In the genomic region with DNA sequence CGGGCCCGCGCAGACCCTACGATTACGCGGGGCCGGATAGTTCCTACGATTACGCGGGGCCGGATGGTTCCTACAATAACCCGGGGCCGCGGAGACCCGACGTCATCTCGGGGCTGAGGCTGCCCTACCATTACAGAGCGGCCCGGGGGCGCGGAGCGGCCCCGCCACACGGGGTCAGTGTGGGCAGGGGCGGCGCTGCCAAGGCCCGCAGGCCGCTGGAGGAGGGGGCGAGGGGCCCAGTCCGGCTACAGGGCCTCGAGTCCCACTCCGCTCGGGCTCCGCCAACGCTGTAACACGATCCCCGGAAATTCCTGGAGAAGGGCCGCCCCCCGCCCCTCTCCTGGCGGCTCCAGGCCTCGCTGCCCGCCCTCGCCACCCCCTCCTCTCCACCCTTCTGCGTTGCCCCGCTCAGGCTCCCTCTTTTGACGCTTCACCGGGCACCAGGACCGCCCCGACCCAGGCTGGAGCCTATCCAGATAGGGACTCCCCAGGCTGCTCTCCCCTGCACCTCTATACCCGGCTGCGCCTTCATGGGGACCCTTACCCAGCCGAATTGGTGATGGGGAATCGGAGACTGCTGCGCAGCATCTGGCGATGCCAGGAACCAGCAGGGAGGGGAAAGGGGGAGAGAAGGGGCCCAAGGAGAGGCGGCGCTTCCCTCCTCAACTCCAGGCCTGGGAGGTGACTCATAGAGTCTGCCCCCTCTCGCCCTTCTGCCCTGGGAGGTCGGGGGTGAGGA, we compare ENCODE assay signal across 8 cellular contexts. TPM values are rescaled to one million over a fixed set of nuclear protein-coding genes. Genes with fewer than 3 reads are reported as not detected.
DNase-seq lines count a peak whose midpoint lies in the region; ATAC-seq, FAIRE-seq and TF ChIP-seq lines count a peak whose summit lies in the region.

A gene with protein sequence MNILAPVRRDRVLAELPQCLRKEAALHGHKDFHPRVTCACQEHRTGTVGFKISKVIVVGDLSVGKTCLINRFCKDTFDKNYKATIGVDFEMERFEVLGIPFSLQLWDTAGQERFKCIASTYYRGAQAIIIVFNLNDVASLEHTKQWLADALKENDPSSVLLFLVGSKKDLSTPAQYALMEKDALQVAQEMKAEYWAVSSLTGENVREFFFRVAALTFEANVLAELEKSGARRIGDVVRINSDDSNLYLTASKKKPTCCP (minus strand): TSS at position 291 of the 739 bp plus-strand sequence. CDS start 602 bp downstream, outside the sequence.

- DNase-seq in AG04449 (ENCODE audit: low read depth, low spot score): no peak
- no peak for DNase-seq in GM12891 (ENCODE audit: insufficient read length, low spot score)
- peak in 27 of 61 donors; percentile 2 to 70 (median 27) for DNase-seq in caudate nucleus (lab: John Stamatoyannopoulos, UW)
- peak; percentile 85 for DNase-seq in iris pigment epithelial cell (ENCODE audit: low read depth)
- no peak for DNase-seq in SKM-1 (lab: John Stamatoyannopoulos, UW; ENCODE audit: unreplicated experiment)

- peak within 1 kb of the TSS; percentile 88 for H3K4me3 ChIP-seq in AG04449 (ENCODE audit: low read depth, low read length)
- 0 out of 2 replicates have a peak within 1 kb of the TSS, but pooled peaks have one; percentile 93 for H3K4me3 ChIP-seq in OCI-LY3 (ENCODE audit: low read length)
- peak within 1 kb of the TSS; percentile 84 for H3K4me3 ChIP-seq in skeletal muscle satellite cell (ENCODE audit: low read length)

- H4K20me1 ChIP-seq in OCI-LY3 (ENCODE audit: insufficient read depth, low read length): peaks cover 12% of the 10 kb centered on the region

- H3K9ac ChIP-seq in OCI-LY3 (ENCODE audit: low read length) (no peak within 1 kb of the TSS), skeletal muscle satellite cell (ENCODE audit: low read depth, low read length) (peak within 1 kb of the TSS; percentile 97)

- no peak within 1 kb of the TSS for H3K27ac ChIP-seq in OCI-LY3 (ENCODE audit: low read length)
- peak within 1 kb of the TSS; percentile 77 for H3K27ac ChIP-seq in caudate nucleus (ENCODE audit: low read depth, low read length)

- FAIRE-seq in GM12891 (lab: Jason Lieb, UNC): peak; percentile 5

- peak within 1 kb of the TSS; percentile 11 for H3K4me2 ChIP-seq in OCI-LY3 (ENCODE audit: low read length)
- peak within 1 kb of the TSS; percentile 91 for H3K4me2 ChIP-seq in skeletal muscle satellite cell (ENCODE audit: low read length)

- H3K4me1 ChIP-seq in OCI-LY3 (ENCODE audit: low read length) (peaks cover 15% of the 10 kb centered on the region), skeletal muscle satellite cell (ENCODE audit: control insufficient read depth, insufficient read depth, low read length) (peaks cover 45% of the 10 kb centered on the region)

- POLR2A ChIA-PET in AG04449 (lab: Yijun Ruan, JAX): interaction anchor here (0.6 kb wide), 1 partner anchor 68 kb away, joined by 3 read pairs; no protein-coding TSS in a partner anchor

- H2AFZ ChIP-seq in OCI-LY3 (ENCODE audit: low read depth, low read length): no peak within 1 kb of the TSS

- peak; percentile 37 for TF ChIP-seq CTCF in AG04449 (IDR thresholded peaks at IDR 0.05; ENCODE audit: insufficient read depth, low read length, missing control alignments)
- TF ChIP-seq CTCF in OCI-LY3 (IDR thresholded peaks at IDR 0.05; ENCODE audit: low read depth, low read length): no peak

- H3K36me3 ChIP-seq in OCI-LY3 (replicated peaks; ENCODE audit: low read depth, low read length) (peaks cover 25% of the 10 kb centered on the region), skeletal muscle satellite cell (ENCODE audit: insufficient read depth, low read length) (peaks cover 51% of the 10 kb centered on the region)

- no peaks in the 10 kb centered on the region for H3K9me3 ChIP-seq in OCI-LY3 (ENCODE audit: insufficient read depth, low read length)
- no peaks in the 10 kb centered on the region for H3K9me3 ChIP-seq in skeletal muscle satellite cell (replicated peaks; ENCODE audit: low read length)

- ATAC-seq in HG03457 (IDR thresholded peaks at IDR 0.05; ENCODE audit: unreplicated experiment): no peak

- CTCF ChIA-PET in AG04449 (lab: Yijun Ruan, JAX): interaction anchor here (1.0 kb wide), 1 partner anchor 9 kb away, joined by 4 read pairs; no protein-coding TSS in a partner anchor

- peaks cover 36% of the 10 kb centered on the region for H3K79me2 ChIP-seq in OCI-LY3 (ENCODE audit: low read length)

- no peak for TF ChIP-seq POLR2A in GM12891 (IDR thresholded peaks at IDR 0.05; ENCODE audit: low read depth, low read length)

- no peaks in the 10 kb centered on the region; the same call in 1 of the 2 replicates for H3K27me3 ChIP-seq in OCI-LY3 (ENCODE audit: low read depth, low read length)
- no peaks in the 10 kb centered on the region for H3K27me3 ChIP-seq in skeletal muscle satellite cell (ENCODE audit: control insufficient read depth, insufficient read depth, low read length)

TF ChIP-seq in GM12891, 5 proteins besides CTCF, POLR2A, EP300 and RAD21:
- no peak for TF ChIP-seq PAX5 (IDR thresholded peaks at IDR 0.05; ENCODE audit: insufficient read depth, low read length, severe bottlenecking)

RNA-seq across cellular contexts. Expression of the gene that starts here (rescaled TPM):
- polyA plus RNA-seq in GM12891 (2012; ENCODE audit: low read depth, missing spikeins): 5.3 TPM
- 158 and 177 TPM in 2 replicates for total RNA-seq in skeletal muscle satellite cell (2012; rRNA removed)
